In genomic region chr19:7868671-7869452, GRCh38 we compare ENCODE assay signal across 8 cellular contexts. TPM values are rescaled to one million over a fixed set of nuclear protein-coding genes. Genes with fewer than 3 reads are reported as not detected.
DNase-seq lines count a peak whose midpoint lies in the region; ATAC-seq, FAIRE-seq and TF ChIP-seq lines count a peak whose summit lies in the region.

No MANE protein-coding gene starts in this region.

- peaks cover 0 to 26% (median 13%) of the 10 kb centered on the region in 5 donors for H3K27me3 Mint-ChIP-seq in naive thymus-derived CD8-positive, alpha-beta T cell
- peaks cover 56 to 75% of the 10 kb centered on the region in 2 donors for H3K27me3 Mint-ChIP-seq in stimulated activated naive B cell treated with anti-CD40 and anti-IgM and Interleukin-4, amounts not matched to agents 10 μg/mL and 1 μg/mL and 100 μg/mL, for 72 hours

- ATAC-seq in HG02798 (IDR thresholded peaks at IDR 0.05; ENCODE audit: poor library complexity, unreplicated experiment), result peak; percentile 59
- ATAC-seq in naive thymus-derived CD8-positive, alpha-beta T cell, result peak; percentile 77 to 79
- peak; percentile 71 to 79 for ATAC-seq in stimulated activated naive B cell treated with anti-CD40 and anti-IgM and Interleukin-4, amounts not matched to agents 10 μg/mL and 1 μg/mL and 100 μg/mL, for 72 hours (replicated peaks)

- peak overlapping the region; percentile 73 to 91 (median 83) for H3K4me3 Mint-ChIP-seq in naive thymus-derived CD8-positive, alpha-beta T cell
- H3K4me3 Mint-ChIP-seq in stimulated activated naive B cell treated with anti-CD40 and anti-IgM and Interleukin-4, amounts not matched to agents 10 μg/mL and 1 μg/mL and 100 μg/mL, for 72 hours, result peak overlapping the region; percentile 82 to 83

- peak; percentile 76 for FAIRE-seq in GM12892 (lab: Jason Lieb, UNC)

- TF ChIP-seq POLR2A in GM12892 (IDR thresholded peaks at IDR 0.05; ENCODE audit: low read depth, low read length) (no peak), erythroblast (IDR thresholded peaks at IDR 0.05; ENCODE audit: low read length) (no peak)

- DNase-seq in GM12892 (ENCODE audit: insufficient read length), result peak; percentile 95
- peak; percentile 74 for DNase-seq in NOMO-1 treated with DMSO at 0.1 percent for 48 hours (lab: John Stamatoyannopoulos, UW; ENCODE audit: unreplicated experiment)
- peak; percentile 69 for DNase-seq in activated T-cell treated with anti-CD3 and anti-CD28 coated beads for 1 hour (ENCODE audit: low read depth)
- peak; percentile 89 to 93 for DNase-seq in erythroblast (lab: John Stamatoyannopoulos, UW)
- DNase-seq in naive thymus-derived CD8-positive, alpha-beta T cell, result peak in 9 of 10 donors; percentile 76 to 94 (median 89)
- DNase-seq in stimulated activated naive B cell treated with anti-CD40 and anti-IgM and Interleukin-4, amounts not matched to agents 10 μg/mL and 1 μg/mL and 100 μg/mL, for 72 hours, result peak; percentile 77
- no peak for DNase-seq in NCI-H146 treated with DMSO at 0.1 percent for 48 hours (lab: John Stamatoyannopoulos, UW; ENCODE audit: unreplicated experiment)

- H3K27ac Mint-ChIP-seq in naive thymus-derived CD8-positive, alpha-beta T cell, result peak overlapping the region in 9 of 10 donors; percentile 48 to 93 (median 85)
- peak overlapping the region; percentile 85 for H3K27ac Mint-ChIP-seq in stimulated activated naive B cell treated with anti-CD40 and anti-IgM and Interleukin-4, amounts not matched to agents 10 μg/mL and 1 μg/mL and 100 μg/mL, for 72 hours

- no peaks in the 10 kb centered on the region for H3K9me3 Mint-ChIP-seq in naive thymus-derived CD8-positive, alpha-beta T cell
- peaks cover 5% of the 10 kb centered on the region in 2 donors for H3K9me3 Mint-ChIP-seq in stimulated activated naive B cell treated with anti-CD40 and anti-IgM and Interleukin-4, amounts not matched to agents 10 μg/mL and 1 μg/mL and 100 μg/mL, for 72 hours

- POLR2A ChIA-PET in naive thymus-derived CD8-positive, alpha-beta T cell (lab: Charles Lee), result interaction anchor here (0.6 to 2.6 kb wide), 17 partner anchors 8 to 520 kb away, joined by 3 to 29 read pairs (median 5); partner anchors contain the start of genes ARHGEF18, EVI5L, MAP2K7 and SNAPC2

- peaks cover 30 to 60% (median 46%) of the 10 kb centered on the region in 4 donors for H3K4me1 Mint-ChIP-seq in naive thymus-derived CD8-positive, alpha-beta T cell
- H3K4me1 Mint-ChIP-seq in stimulated activated naive B cell treated with anti-CD40 and anti-IgM and Interleukin-4, amounts not matched to agents 10 μg/mL and 1 μg/mL and 100 μg/mL, for 72 hours, result peaks cover 38 to 56% of the 10 kb centered on the region in 2 donors

- peaks cover 0 to 2% (median 1%) of the 10 kb centered on the region in 3 donors for H3K36me3 Mint-ChIP-seq in naive thymus-derived CD8-positive, alpha-beta T cell
- peaks cover 0 to 2% of the 10 kb centered on the region in 2 donors for H3K36me3 Mint-ChIP-seq in stimulated activated naive B cell treated with anti-CD40 and anti-IgM and Interleukin-4, amounts not matched to agents 10 μg/mL and 1 μg/mL and 100 μg/mL, for 72 hours

RNA-seq across cellular contexts. Expression of gene PRR36, which starts 5.3 kb away (rescaled TPM):
- polyA plus RNA-seq in GM12892 (2012; ENCODE audit: missing spikeins), result not detected
- under 1 TPM; 0.11 to 0.21 TPM for total RNA-seq in naive thymus-derived CD8-positive, alpha-beta T cell
- under 1 TPM; 0.03 to 0.18 (median 0.13) TPM for polyA plus RNA-seq in naive thymus-derived CD8-positive, alpha-beta T cell

RNA-seq across cellular contexts. Expression of gene LRRC8E, which starts 19.4 kb away (rescaled TPM):
- polyA plus RNA-seq in GM12892 (2012; ENCODE audit: missing spikeins), result not detected
- total RNA-seq in naive thymus-derived CD8-positive, alpha-beta T cell, result not detected
- polyA plus RNA-seq in naive thymus-derived CD8-positive, alpha-beta T cell, result not detected

RNA-seq across cellular contexts. Expression of gene MAP2K7, which starts 34.8 kb away (rescaled TPM):
- polyA plus RNA-seq in GM12892 (2012; ENCODE audit: missing spikeins), result 10.2 TPM
- 10 to 100 TPM; 85.7 to 86.9 TPM for total RNA-seq in naive thymus-derived CD8-positive, alpha-beta T cell
- 1 to 10 TPM; 1.8 to 5.1 (median 2.3) TPM for polyA plus RNA-seq in naive thymus-derived CD8-positive, alpha-beta T cell

RNA-seq across cellular contexts. Expression of gene EVI5L, which starts 38.8 kb away (rescaled TPM):
- 7.0 TPM for polyA plus RNA-seq in GM12892 (2012; ENCODE audit: missing spikeins)
- 10 to 100 TPM; 10.5 to 11.5 TPM for total RNA-seq in naive thymus-derived CD8-positive, alpha-beta T cell
- 1 to 10 TPM; 1.1 to 2.7 (median 1.7) TPM for polyA plus RNA-seq in naive thymus-derived CD8-positive, alpha-beta T cell

RNA-seq across cellular contexts. Expression of gene TGFBR3L, which starts 45.8 kb away (rescaled TPM):
- not detected for polyA plus RNA-seq in GM12892 (2012; ENCODE audit: missing spikeins)
- total RNA-seq in naive thymus-derived CD8-positive, alpha-beta T cell, result under 1 TPM; 0.41 to 0.57 TPM
- under 1 TPM in 1 of 3 donors, not detected in 2; 0.60 TPM for polyA plus RNA-seq in naive thymus-derived CD8-positive, alpha-beta T cell
